1 cellular context compared by ENCODE assay signal in genomic region chr19:11964858-11965645, GRCh38.
A peak's percentile ranks its signal among the peaks of the same experiment; 100 is the strongest.
TF ChIP-seq lines count a peak whose summit lies in the region.

TSS of gene ZNF763 (plus strand) at chr19:11965040. CDS start at chr19:11965209, 169 bp downstream.

TF ChIP-seq in GM12878, 131 proteins besides CTCF, POLR2A, EP300 and RAD21 (continued from another document):
- TF ChIP-seq ZNF24 (IDR thresholded peaks at IDR 0.05) (no peak), NKRF (conservative IDR thresholded peaks at IDR 0.05) (peak; percentile 67; the same call in 1 of the 2 replicates), IRF4 (IDR thresholded peaks at IDR 0.05; ENCODE audit: low read depth, low read length) (no peak), YY1 (IDR thresholded peaks at IDR 0.05; ENCODE audit: low read depth, low read length) (0 out of 2 replicates have a peak, but pooled peaks have one; percentile 5), SMAD1 (IDR thresholded peaks at IDR 0.05; ENCODE audit: low read depth, partially characterized antibody) (no peak), MEF2A (IDR thresholded peaks at IDR 0.05; ENCODE audit: insufficient read depth, low read depth, low read length) (no peak), E4F1 (IDR thresholded peaks at IDR 0.05; ENCODE audit: borderline replicate concordance, partially characterized antibody) (peak; percentile 28), MYB (IDR thresholded peaks at IDR 0.05; ENCODE audit: borderline replicate concordance, low read depth, low read length) (no peak), EZH2 (IDR thresholded peaks at IDR 0.05; ENCODE audit: borderline replicate concordance, control insufficient read depth, low read depth, low read length) (no peak), RFX5 (IDR thresholded peaks at IDR 0.05; ENCODE audit: low read depth, low read length) (no peak), ZBTB33 (IDR thresholded peaks at IDR 0.05) (no peak), GATAD2B (conservative IDR thresholded peaks at IDR 0.05; ENCODE audit: low read depth) (peak; percentile 93), RCOR1 (conservative IDR thresholded peaks at IDR 0.05; ENCODE audit: low read depth, low read length) (0 out of 2 replicates have a peak, but pooled peaks have one; percentile 13), CHD2 (IDR thresholded peaks at IDR 0.05; ENCODE audit: borderline replicate concordance, low read depth, low read length) (no peak; the same call in 1 of the 2 replicates), CBFB (IDR thresholded peaks at IDR 0.05; ENCODE audit: low read depth) (no peak), USF2 (IDR thresholded peaks at IDR 0.05; ENCODE audit: borderline replicate concordance, low read depth, low read length) (no peak), IKZF1 (conservative IDR thresholded peaks at IDR 0.05) (peak; percentile 78), ZBTB40 (IDR thresholded peaks at IDR 0.05; ENCODE audit: borderline replicate concordance) (no peak), CREM (IDR thresholded peaks at IDR 0.05; ENCODE audit: low read depth) (0 out of 2 replicates have a peak, but pooled peaks have one; percentile 17), KDM1A (IDR thresholded peaks at IDR 0.05; ENCODE audit: borderline replicate concordance) (no peak), SMARCA5 (IDR thresholded peaks at IDR 0.05) (peak; percentile 66), STAT3 (IDR thresholded peaks at IDR 0.05; ENCODE audit: low read depth, low read length) (no peak), TARDBP (IDR thresholded peaks at IDR 0.05; ENCODE audit: borderline replicate concordance) (no peak), NFIC (IDR thresholded peaks at IDR 0.05; ENCODE audit: low read depth, low read length) (no peak), RB1 (IDR thresholded peaks at IDR 0.05; ENCODE audit: borderline replicate concordance) (no peak), USF1 (IDR thresholded peaks at IDR 0.05; ENCODE audit: borderline replicate concordance, extremely low read length, insufficient read depth, low read depth, low read length) (no peak)
